21 cellular contexts compared by ENCODE assay signal in the genomic region with DNA sequence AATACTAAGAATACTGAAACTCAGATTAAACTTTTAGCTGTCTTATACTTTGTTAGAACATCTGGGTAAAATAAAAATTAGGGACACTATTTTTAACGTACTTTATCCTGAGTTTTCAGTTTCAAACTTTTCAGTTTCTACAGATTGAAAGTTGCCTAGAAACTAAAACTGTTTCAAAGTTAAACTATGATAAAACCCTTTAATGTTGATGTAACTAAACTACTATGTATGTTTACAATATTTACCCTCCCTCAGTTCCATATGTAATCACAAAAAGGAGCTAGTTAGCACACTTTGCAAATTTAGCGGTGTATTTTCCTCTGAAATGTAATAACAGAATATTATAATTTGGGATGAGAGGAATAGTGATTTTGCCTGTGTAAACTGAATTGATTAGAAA.
DNase-seq lines count a peak whose midpoint lies in the region; ATAC-seq, FAIRE-seq and TF ChIP-seq lines count a peak whose summit lies in the region.
"Had no signal": no experiment of that assay in that cellular context is flagged by ENCODE, and none has a peak within 500 bp of the region (broad histone marks: within the 10 kb centered on the region; RNA-seq: fewer than 3 reads in every experiment).

No MANE protein-coding gene starts in this region.

- no peaks in the 10 kb centered on the region for H3K9me2 ChIP-seq in MM.1S (replicated peaks; ENCODE audit: insufficient read depth, low read length)

- no peak overlapping the region for H3K4me3 ChIP-seq in GM06990 (replicated peaks; ENCODE audit: low read depth, low read length)
- no peak overlapping the region for H3K4me3 ChIP-seq in MM.1S (ENCODE audit: low read length)
- H3K4me3 ChIP-seq in astrocyte (ENCODE audit: insufficient read depth, low read depth, low read length) = no peak overlapping the region
- H3K4me3 ChIP-seq: BLaER1 had no signal

- H3K36me3 Mint-ChIP-seq in astrocyte (ENCODE audit: low read depth, unreplicated experiment) (peaks cover 4% of the 10 kb centered on the region), mesothelial cell of epicardium (peaks cover 22% of the 10 kb centered on the region)

- H3K79me2 ChIP-seq in MM.1S (ENCODE audit: low read length) = no peaks in the 10 kb centered on the region
- H3K79me2 ChIP-seq in astrocyte (ENCODE audit: insufficient read depth, low read length) = no peaks in the 10 kb centered on the region

- no peak overlapping the region for H3K4me3 Mint-ChIP-seq in astrocyte (ENCODE audit: unreplicated experiment)
- H3K4me3 Mint-ChIP-seq in mesothelial cell of epicardium = no peak overlapping the region
- H3K4me3 Mint-ChIP-seq: B cell; CD8-positive, alpha-beta T cell had no signal

- H4K20me1 ChIP-seq in MM.1S (ENCODE audit: insufficient read depth, low read length) = peaks cover 6% of the 10 kb centered on the region; the same call in 1 of the 2 replicates
- H4K20me1 ChIP-seq in astrocyte (ENCODE audit: insufficient read depth, low read length) = no peaks in the 10 kb centered on the region
- H4K20me1 ChIP-seq: BLaER1 had no signal

- DNase-seq in GM06990 (ENCODE audit: extremely low read depth, insufficient read length) (peak; percentile 13), MM.1S (peak; percentile 43), astrocyte (ENCODE audit: low read depth) (no peak), mesothelial cell of epicardium (ENCODE audit: low spot score in 2 of 2, unreplicated experiment in 2 of 2) (no peak)
- DNase-seq in stimulated activated CD4-positive, alpha-beta T cell treated with anti-CD3 and anti-CD28 coated beads, Interleukin-12 subunit alpha, Interleukin-12 subunit beta, amount 100 ng/mL, for 4 hours = no peak
- DNase-seq: Caco-2; CD4-positive, CD25-positive, alpha-beta regulatory T cell; CD8-positive, alpha-beta T cell; DMS 273 treated with DMSO at 0.1 percent for 48 hours; DMS79; EL; GDM1; H7 had no signal

- H3K9ac ChIP-seq in MM.1S (ENCODE audit: low read length) (no peak overlapping the region), astrocyte (ENCODE audit: low read length) (no peak overlapping the region)
- H3K9ac ChIP-seq: BLaER1 had no signal

- TF ChIP-seq CTCF in GM06990 (IDR thresholded peaks at IDR 0.05; ENCODE audit: insufficient read depth, low read length, poor library complexity, severe bottlenecking) (no peak), MM.1S (IDR thresholded peaks at IDR 0.05; ENCODE audit: low read length) (no peak), astrocyte (IDR thresholded peaks at IDR 0.05; ENCODE audit: insufficient read depth, low read depth, low read length) (no peak), mesothelial cell of epicardium (IDR thresholded peaks at IDR 0.05; ENCODE audit: unreplicated experiment) (no peak)

- no peak for ATAC-seq in HG03457 (IDR thresholded peaks at IDR 0.05; ENCODE audit: unreplicated experiment)
- ATAC-seq: CD8-positive, alpha-beta T cell; HCT116 had no signal

- no peak for FAIRE-seq in astrocyte (lab: Jason Lieb, UNC)
- FAIRE-seq: GM12891, GM18507, H1 had no signal

- H3K27ac ChIP-seq in MM.1S (ENCODE audit: low read length) (no peak overlapping the region), astrocyte (ENCODE audit: low read depth, low read length) (no peak overlapping the region)
- H3K27ac ChIP-seq: BLaER1, C4-2B had no signal

- peak overlapping the region; percentile 18 for H3K27ac Mint-ChIP-seq in astrocyte (ENCODE audit: unreplicated experiment)
- H3K27ac Mint-ChIP-seq in mesothelial cell of epicardium = no peak overlapping the region
- H3K27ac Mint-ChIP-seq: B cell; CD4-positive, CD25-positive, alpha-beta regulatory T cell; CD8-positive, alpha-beta T cell had no signal

- H3K4me1 ChIP-seq in MM.1S (ENCODE audit: low read length) = peaks cover 17% of the 10 kb centered on the region
- H3K4me1 ChIP-seq in astrocyte (ENCODE audit: insufficient read depth, low read length) = peaks cover 9% of the 10 kb centered on the region

- peaks cover 8% of the 10 kb centered on the region for H3F3A ChIP-seq in MM.1S (ENCODE audit: insufficient read depth, low read length)

- H3K4me2 ChIP-seq in MM.1S (ENCODE audit: low read depth, low read length) (0 out of 2 replicates have a peak overlapping the region, but pooled peaks have one; percentile 21), astrocyte (ENCODE audit: low read length) (no peak overlapping the region)
- H3K4me2 ChIP-seq: BLaER1 had no signal

- H3K27me3 ChIP-seq in GM06990 (replicated peaks; ENCODE audit: control insufficient read depth, insufficient read depth, low read length) (no peaks in the 10 kb centered on the region), MM.1S (replicated peaks; ENCODE audit: insufficient read depth, low read length) (no peaks in the 10 kb centered on the region), astrocyte (ENCODE audit: insufficient read depth, low read length) (no peaks in the 10 kb centered on the region)
- H3K27me3 ChIP-seq: BLaER1 had no signal

- H3K9me3 Mint-ChIP-seq in astrocyte (ENCODE audit: unreplicated experiment) (no peaks in the 10 kb centered on the region), mesothelial cell of epicardium (no peaks in the 10 kb centered on the region)
- H3K9me3 Mint-ChIP-seq: CD4-positive, CD25-positive, alpha-beta regulatory T cell; CD8-positive, alpha-beta T cell had no signal

- H3K9me3 ChIP-seq in MM.1S (replicated peaks; ENCODE audit: insufficient read depth, low read length) (no peaks in the 10 kb centered on the region), astrocyte (ENCODE audit: insufficient read depth, low read depth, low read length) (no peaks in the 10 kb centered on the region)
- H3K9me3 ChIP-seq: BLaER1, Caco-2 had no signal

- H3K27me3 Mint-ChIP-seq in astrocyte (ENCODE audit: low read depth, unreplicated experiment) (no peaks in the 10 kb centered on the region), mesothelial cell of epicardium (ENCODE audit: low read depth) (no peaks in the 10 kb centered on the region)
- H3K27me3 Mint-ChIP-seq: B cell; CD4-positive, CD25-positive, alpha-beta regulatory T cell had no signal

- no peaks in the 10 kb centered on the region; the same call in none of the 2 replicates for H3K36me3 ChIP-seq in GM06990 (ENCODE audit: control insufficient read depth, insufficient read depth, low read length)
- H3K36me3 ChIP-seq in MM.1S (replicated peaks; ENCODE audit: insufficient read depth, low read length) = no peaks in the 10 kb centered on the region; the same call in 1 of the 2 replicates
- peaks cover 13% of the 10 kb centered on the region for H3K36me3 ChIP-seq in astrocyte (ENCODE audit: insufficient read depth, low read length)

- H3K4me1 Mint-ChIP-seq in astrocyte (ENCODE audit: low read depth, unreplicated experiment) (peaks cover 10% of the 10 kb centered on the region), mesothelial cell of epicardium (peaks cover 10% of the 10 kb centered on the region)
- H3K4me1 Mint-ChIP-seq: B cell had no signal

- H2AFZ ChIP-seq in MM.1S (ENCODE audit: low read length) (no peak overlapping the region), astrocyte (ENCODE audit: low read depth, low read length) (no peak overlapping the region)

Comparison
In these comparisons a context has a peak if more than half of its experiments do, and no peak if none do; other contexts are left out.
1. DNase-seq: peak in GM06990 (single experiment) and MM.1S (single experiment); none in astrocyte (single experiment), stimulated activated CD4-positive, alpha-beta T cell treated with anti-CD3 and anti-CD28 coated beads, Interleukin-12 subunit alpha, Interleukin-12 subunit beta, amount 100 ng/mL, for 4 hours (single experiment) and mesothelial cell of epicardium (0 of 2).